ENCODE assay signal across 2 cellular contexts in genomic region chr2:239519081-239519920, GRCh38.
TF ChIP-seq lines count a peak whose summit lies in the region.

No MANE protein-coding gene starts in this region.

TF ChIP-seq in SK-N-SH, 30 proteins besides CTCF, POLR2A, EP300 and RAD21 (continued from another document):
- TF ChIP-seq RXRA (IDR thresholded peaks at IDR 0.05; ENCODE audit: borderline replicate concordance, low read depth) (no peak), SIN3A (IDR thresholded peaks at IDR 0.05; ENCODE audit: borderline replicate concordance, low read depth, low read length) (no peak), SMC3 (IDR thresholded peaks at IDR 0.05; ENCODE audit: low read depth, low read length) (no peak)
TF ChIP-seq in SK-N-SH: peak in this region for 0.

TF ChIP-seq in SK-N-SH treated with all-trans-retinoic acid at 6 μM for 48 hours, 23 proteins besides CTCF, POLR2A, EP300 and RAD21 (continued from another document):
- TF ChIP-seq, protein P1, sequence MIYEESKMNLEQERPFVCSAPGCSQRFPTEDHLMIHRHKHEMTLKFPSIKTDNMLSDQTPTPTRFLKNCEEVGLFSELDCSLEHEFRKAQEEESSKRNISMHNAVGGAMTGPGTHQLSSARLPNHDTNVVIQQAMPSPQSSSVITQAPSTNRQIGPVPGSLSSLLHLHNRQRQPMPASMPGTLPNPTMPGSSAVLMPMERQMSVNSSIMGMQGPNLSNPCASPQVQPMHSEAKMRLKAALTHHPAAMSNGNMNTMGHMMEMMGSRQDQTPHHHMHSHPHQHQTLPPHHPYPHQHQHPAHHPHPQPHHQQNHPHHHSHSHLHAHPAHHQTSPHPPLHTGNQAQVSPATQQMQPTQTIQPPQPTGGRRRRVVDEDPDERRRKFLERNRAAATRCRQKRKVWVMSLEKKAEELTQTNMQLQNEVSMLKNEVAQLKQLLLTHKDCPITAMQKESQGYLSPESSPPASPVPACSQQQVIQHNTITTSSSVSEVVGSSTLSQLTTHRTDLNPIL (CRISPR knock-in tag; IDR thresholded peaks at IDR 0.05; ENCODE audit: low read depth), result no peak
TF ChIP-seq in SK-N-SH treated with all-trans-retinoic acid at 6 μM for 48 hours: peak in this region for 0.
